Comparison of ENCODE assay signal across 8 cellular contexts in the genomic region with DNA sequence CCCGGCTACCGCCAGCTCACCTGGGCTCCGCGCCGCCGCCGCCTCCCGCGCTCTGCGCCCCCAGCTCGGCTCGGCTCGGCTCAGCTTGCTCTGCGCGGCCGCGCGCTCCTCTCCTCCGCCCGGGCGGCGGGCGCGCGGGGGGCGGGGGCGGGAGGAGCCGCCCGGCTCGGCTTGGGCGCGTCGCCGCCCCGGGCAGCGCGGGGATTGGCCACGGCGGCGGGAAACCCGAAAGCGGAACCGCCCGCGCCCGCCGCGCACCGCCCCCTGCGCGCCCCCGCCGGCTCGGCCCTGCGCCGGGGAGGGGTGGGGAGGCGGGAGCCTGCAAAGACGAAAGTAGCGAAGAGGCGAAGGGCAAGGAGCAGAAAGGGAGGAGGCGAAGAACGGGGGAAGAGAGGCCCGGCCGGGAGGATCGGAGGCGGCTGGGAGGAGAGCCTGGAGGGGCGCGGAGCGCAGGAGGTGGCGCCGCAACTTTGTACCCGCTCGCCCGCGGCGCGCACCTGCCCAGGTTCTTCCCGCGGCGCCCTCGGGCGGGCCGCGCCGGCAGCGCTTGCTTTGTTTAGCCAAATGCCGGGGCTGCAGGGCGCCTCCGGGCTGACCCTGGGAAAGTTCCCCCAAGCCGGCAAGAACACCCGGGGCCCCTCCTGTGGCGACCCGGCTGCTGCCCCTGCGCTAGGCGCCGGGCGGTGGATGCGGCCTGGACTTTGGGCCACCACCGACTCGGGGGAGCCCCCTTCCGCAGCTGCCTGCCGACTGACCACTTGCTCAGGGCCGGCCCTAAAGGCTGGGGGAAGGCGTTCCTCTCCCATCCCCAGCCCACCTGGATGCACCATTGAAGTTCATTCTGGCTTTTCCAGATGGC. TPM values are rescaled to one million over a fixed set of nuclear protein-coding genes. Genes with fewer than 3 reads are reported as not detected.
DNase-seq lines count a peak whose midpoint lies in the region; ATAC-seq and TF ChIP-seq lines count a peak whose summit lies in the region.

Gene CAMKK2, minus strand, starts transcription at position 92 of the 859 bp plus-strand sequence. CDS start 22,183 bp downstream, outside the sequence.

- H3K9me3 ChIP-seq in spleen: no peaks in the 10 kb centered on the region

- POLR2A ChIA-PET in activated B cell treated with CpG ODN at 0.5 μM for 24 hours (lab: Charles Lee): interaction anchor here (0.5 to 1.9 kb wide), 10 partner anchors 10 to 840 kb away, joined by 3 to 6 read pairs (median 4); partner anchors contain the start of genes ANAPC5 and RNF34

- no peaks in the 10 kb centered on the region for H3K27me3 Mint-ChIP-seq in activated B cell treated with CpG ODN at 0.5 μM for 24 hours

- peak within 1 kb of the TSS; percentile 92 to 97 (median 94) for H3K27ac ChIP-seq in spleen

- peak within 1 kb of the TSS; percentile 73 for H3K27ac Mint-ChIP-seq in activated B cell treated with CpG ODN at 0.5 μM for 24 hours

- H3K36me3 Mint-ChIP-seq in activated B cell treated with CpG ODN at 0.5 μM for 24 hours (ENCODE audit: low read depth): peaks cover 4% of the 10 kb centered on the region

- intact Hi-C loops in activated B cell treated with CpG ODN at 0.5 μM for 24 hours (cut with micrococcal nuclease) (loop anchor here (2.0 to 5.0 kb wide), 4 partner anchors 20 to 170 kb away; partner anchors contain the start of gene P2RX4), spleen (cut with DNase I; ENCODE audit: low total_unique reads) (no loop called here)

- in situ Hi-C loops in ACHN (cut with HindIII; ENCODE audit: low pct_ligation_motif_present, low pct_unique_long_range_greater_than_20kb, low sequenced_read_pairs): no loop called here

- peaks cover 0 to 13% (median 0%) of the 10 kb centered on the region in 6 donors for H3K36me3 ChIP-seq in spleen

- peak within 1 kb of the TSS; percentile 87 for H3K4me3 Mint-ChIP-seq in activated B cell treated with CpG ODN at 0.5 μM for 24 hours

- TF ChIP-seq POLR2A in spleen (IDR thresholded peaks at IDR 0.05): peak in 1 of 3 donors; percentile 65

- H3K4me1 Mint-ChIP-seq in activated B cell treated with CpG ODN at 0.5 μM for 24 hours: peaks cover 21% of the 10 kb centered on the region

- H3K4me3 ChIP-seq in cardiac fibroblast (replicated peaks in 1 of 2; ENCODE audit: low read depth in 2 of 2, low read length in 2 of 2) (peak within 1 kb of the TSS; percentile 78 to 96), spleen (peak within 1 kb of the TSS; percentile 72 to 99 (median 91))

- peaks cover 23 to 77% (median 57%) of the 10 kb centered on the region in 6 donors for H3K4me1 ChIP-seq in spleen

- no peak for TF ChIP-seq CTCF in activated B cell treated with CpG ODN at 0.5 μM for 24 hours (IDR thresholded peaks at IDR 0.05)
- TF ChIP-seq CTCF in cardiac fibroblast (IDR thresholded peaks at IDR 0.05; ENCODE audit: low read depth, low read length): no peak
- peak in 6 of 11 experiments; percentile 23 to 47 (median 28) for TF ChIP-seq CTCF in spleen (IDR thresholded peaks at IDR 0.05 in 8 of 11, conservative IDR thresholded peaks at IDR 0.05 in 3 of 11)

- CTCF ChIA-PET in activated B cell treated with CpG ODN at 0.5 μM for 24 hours (lab: Charles Lee): no interaction called here

- H3K9me3 Mint-ChIP-seq in activated B cell treated with CpG ODN at 0.5 μM for 24 hours: no peaks in the 10 kb centered on the region

- ATAC-seq in GM18858 (IDR thresholded peaks at IDR 0.05; ENCODE audit: unreplicated experiment) (peak; percentile 52), HG03095 (IDR thresholded peaks at IDR 0.05; ENCODE audit: unreplicated experiment) (peak; percentile 70), activated B cell treated with CpG ODN at 0.5 μM for 24 hours (ENCODE audit: low read depth) (peak; percentile 87)

- H3K27me3 ChIP-seq in spleen (replicated peaks in 1 of 7): no peaks in the 10 kb centered on the region

- peak; percentile 92 for DNase-seq in ACHN
- peak; percentile 78 for DNase-seq in NCI-H2171 treated with DMSO at 0.1 percent for 48 hours (lab: John Stamatoyannopoulos, UW)
- peak; percentile 94 for DNase-seq in activated B cell treated with CpG ODN at 0.5 μM for 24 hours
- DNase-seq in cardiac fibroblast (ENCODE audit: low read depth in 2 of 2): peak; percentile 69 to 82
- DNase-seq in inferior parietal cortex (ENCODE audit: extremely low spot score): peak; percentile 74
- DNase-seq in spleen: peak; percentile 96

- WGBS in spleen, 5 donors: 0 to 1% (median 0%) methylated on average over 47 to 104 of the region's 104 CpGs

RNA-seq across cellular contexts. Expression of gene CAMKK2, which starts in this region (rescaled TPM):
- 19.3 and 20.5 TPM in 2 replicates for total RNA-seq in activated B cell treated with CpG ODN at 0.5 μM for 24 hours
- total RNA-seq in spleen: 10 to 100 TPM; 52.3 to 90.1 (median 81.2) TPM
- polyA plus RNA-seq in spleen: 10 to 100 TPM; 13.6 to 34.3 (median 14.2) TPM

Comparison
In these comparisons a context has a peak if more than half of its experiments do, and no peak if none do; other contexts are left out.
1. Peak in every context shown above with its lines: DNase-seq, ATAC-seq, H3K4me3 ChIP-seq and H3K27ac ChIP-seq.
2. CTCF ChIP-seq: peak in spleen (6 of 11); none in activated B cell treated with CpG ODN at 0.5 μM for 24 hours (single experiment) and cardiac fibroblast (single experiment).